26 cellular contexts compared by ENCODE assay signal in the genomic region with DNA sequence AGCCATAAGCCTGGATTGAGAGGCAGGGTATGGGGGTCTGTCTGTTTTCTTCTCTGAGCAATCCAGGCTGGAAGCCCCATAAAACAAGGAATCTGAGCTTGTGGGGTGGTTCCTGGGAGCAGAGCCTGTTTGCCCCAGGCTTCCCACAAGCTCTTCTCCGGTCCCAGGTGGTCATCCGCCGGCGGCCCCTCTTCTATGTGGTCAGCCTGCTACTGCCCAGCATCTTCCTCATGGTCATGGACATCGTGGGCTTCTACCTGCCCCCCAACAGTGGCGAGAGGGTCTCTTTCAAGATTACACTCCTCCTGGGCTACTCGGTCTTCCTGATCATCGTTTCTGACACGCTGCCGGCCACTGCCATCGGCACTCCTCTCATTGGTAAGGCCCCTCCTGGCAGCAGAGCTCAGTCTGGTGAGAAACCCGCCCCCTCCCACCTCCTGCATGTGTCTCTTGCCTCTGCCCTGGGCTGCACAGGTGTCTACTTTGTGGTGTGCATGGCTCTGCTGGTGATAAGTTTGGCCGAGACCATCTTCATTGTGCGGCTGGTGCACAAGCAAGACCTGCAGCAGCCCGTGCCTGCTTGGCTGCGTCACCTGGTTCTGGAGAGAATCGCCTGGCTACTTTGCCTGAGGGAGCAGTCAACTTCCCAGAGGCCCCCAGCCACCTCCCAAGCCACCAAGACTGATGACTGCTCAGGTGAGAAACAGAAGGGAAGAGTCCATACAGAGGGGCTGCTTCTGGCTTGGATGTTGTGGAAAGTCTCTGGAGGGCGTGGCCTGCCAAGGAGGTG. TPM values are rescaled to one million over a fixed set of nuclear protein-coding genes. Genes with fewer than 3 reads are reported as not detected.
DNase-seq lines count a peak whose midpoint lies in the region; ATAC-seq and TF ChIP-seq lines count a peak whose summit lies in the region.
"Had no signal": no experiment of that assay in that cellular context is flagged by ENCODE, and none has a peak within 500 bp of the region (broad histone marks: within the 10 kb centered on the region; RNA-seq: fewer than 3 reads in every experiment).

No MANE protein-coding gene starts in this region.

- H3K4me1 ChIP-seq in left ventricle myocardium inferior (no peaks in the 10 kb centered on the region), RWPE2 (ENCODE audit: insufficient read depth, poor library complexity, severe bottlenecking) (no peaks in the 10 kb centered on the region)
- H3K4me1 ChIP-seq: BLaER1 had no signal

- no peaks in the 10 kb centered on the region for H3K9me3 ChIP-seq in left ventricle myocardium inferior (replicated peaks)
- H3K9me3 ChIP-seq in RWPE2 (ENCODE audit: severe bottlenecking): no peaks in the 10 kb centered on the region
- H3K9me3 ChIP-seq: BE2C, BLaER1 had no signal

- ATAC-seq in RWPE2 (ENCODE audit: low read depth): no peak
- no peak for ATAC-seq in GM21515 (IDR thresholded peaks at IDR 0.05; ENCODE audit: unreplicated experiment)
- ATAC-seq in GM19455 (IDR thresholded peaks at IDR 0.05; ENCODE audit: unreplicated experiment): no peak
- ATAC-seq: GM12878 had no signal

- TF ChIP-seq CTCF in left ventricle myocardium inferior (IDR thresholded peaks at IDR 0.05; ENCODE audit: borderline replicate concordance): no peak
- TF ChIP-seq CTCF in RWPE2 (IDR thresholded peaks at IDR 0.05; ENCODE audit: poor library complexity, severe bottlenecking): no peak

- H3K27ac ChIP-seq in left ventricle myocardium inferior (replicated peaks) (no peak overlapping the region), RWPE2 (ENCODE audit: poor library complexity, severe bottlenecking) (no peak overlapping the region)
- H3K27ac ChIP-seq: BLaER1 had no signal

- H3K4me3 ChIP-seq in left ventricle myocardium inferior: no peak overlapping the region
- no peak overlapping the region for H3K4me3 ChIP-seq in RWPE2 (ENCODE audit: severe bottlenecking)
- H3K4me3 ChIP-seq: BLaER1, GM12878 had no signal

- intact Hi-C loops in cardiac septum (cut with DNase I): no loop called here
- intact Hi-C loops in left ventricle myocardium inferior (cut with micrococcal nuclease): no loop called here

- DNase-seq in cardiac septum (ENCODE audit: low spot score) (peak; percentile 70), left ventricle myocardium inferior (no peak), RWPE2 (ENCODE audit: low spot score) (peak; percentile 52), mesenteric fat pad (ENCODE audit: low spot score) (peak; percentile 75)
- DNase-seq: 8988T; ACHN; BE2C; C1 segment of cervical spinal cord; CD4-positive, alpha-beta memory T cell; CD4-positive, CD25-positive, alpha-beta regulatory T cell; CD8-positive, alpha-beta memory T cell; COR-L47; DMS 273 treated with DMSO at 0.1 percent for 48 hours; DMS153; DMS53; DMS79; DND-41; EL; GDM1 had no signal

- H3K36me3 ChIP-seq in left ventricle myocardium inferior: no peaks in the 10 kb centered on the region
- H3K36me3 ChIP-seq in RWPE2 (ENCODE audit: low read depth): no peaks in the 10 kb centered on the region
- H3K36me3 ChIP-seq: BE2C, BLaER1 had no signal

- H3K27me3 ChIP-seq in left ventricle myocardium inferior (ENCODE audit: low read depth) (peaks cover 92% of the 10 kb centered on the region), RWPE2 (ENCODE audit: insufficient read depth, poor library complexity, severe bottlenecking) (peaks cover 18% of the 10 kb centered on the region)
- H3K27me3 ChIP-seq: BE2C, BLaER1 had no signal

RNA-seq across cellular contexts. Expression of gene HTR3A, which starts 11.6 kb away (rescaled TPM):
- total RNA-seq in cardiac septum (not detected), left ventricle myocardium inferior (not detected), mesenteric fat pad (not detected)
- total RNA-seq: A673; CD4-positive, alpha-beta memory T cell; CD4-positive, CD25-positive, alpha-beta regulatory T cell; CD8-positive, alpha-beta memory T cell; Daoy; G401; GM12878 had no signal
